Comparison of ENCODE assay signal across 8 cellular contexts in genomic region chr1:32716312-32717126, GRCh38. TPM values are rescaled to one million over a fixed set of nuclear protein-coding genes. Genes with fewer than 3 reads are reported as not detected.
DNase-seq lines count a peak whose midpoint lies in the region; ATAC-seq, FAIRE-seq and TF ChIP-seq lines count a peak whose summit lies in the region.

No MANE protein-coding gene starts in this region.

- H2BK20ac ChIP-seq in H1 (ENCODE audit: low read length), result peak overlapping the region; percentile 68

- peak overlapping the region; percentile 80; the same call in 1 of the 2 replicates for H4K8ac ChIP-seq in H1 (ENCODE audit: extremely low read depth, insufficient read depth, low read length)

- no peak overlapping the region for H3K14ac ChIP-seq in H1 (ENCODE audit: insufficient read length)

- 20% methylated on average over 9 of the region's 9 CpGs; no CpG with 5 or more reads in 1 of the 2 experiments for WGBS in H1 (ENCODE audit: extremely low coverage in 1 of 2, insufficient coverage in 1 of 2, insufficient read length in 1 of 2, insufficient replicate concordance in 2 of 2, low coverage in 1 of 2, low lambda C conversion rate in 2 of 2, missing lambda C conversion rate in 1 of 2), 2 experiments

- H2BK15ac ChIP-seq in H1 (ENCODE audit: low read length), result peak overlapping the region; percentile 54

- H3K36me3 Mint-ChIP-seq in nephron (ENCODE audit: low read depth), result no peaks in the 10 kb centered on the region

- H3K9me3 Mint-ChIP-seq in nephron, result no peaks in the 10 kb centered on the region

- peak; percentile 64 for DNase-seq in A172 (ENCODE audit: low spot score)
- DNase-seq in NCI-H187 (lab: John Stamatoyannopoulos, UW), result peak; percentile 95 to 98
- DNase-seq in T-helper 2 cell, result peak in 3 of 5 experiments; percentile 9 to 70 (median 11)
- DNase-seq in H1 (ENCODE audit: low read depth in 1 of 2, low spot score in 2 of 2), result peak; percentile 91 to 98
- DNase-seq in T-helper 9 cell, result no peak

- H3K79me2 ChIP-seq in H1 (ENCODE audit: control insufficient read depth in 1 of 2, insufficient read depth in 2 of 2, low read length in 2 of 2), result no peaks in the 10 kb centered on the region

- TF ChIP-seq CTCF in H1 (IDR thresholded peaks at IDR 0.05; ENCODE audit: control extremely low read depth in 1 of 3, insufficient read depth in 1 of 3, low read depth in 1 of 3, low read length in 3 of 3) (no peak), nephron (IDR thresholded peaks at IDR 0.05; ENCODE audit: unreplicated experiment in 3 of 3) (no peak)

- H3K4me3 ChIP-seq in H1 (ENCODE audit: extremely low read depth in 1 of 4, insufficient read depth in 2 of 4, low read depth in 3 of 4, low read length in 4 of 4), result peak overlapping the region in 3 of 4 experiments; percentile 9 to 28 (median 20); a peak in 4 of 8 replicates

- H3K4me2 ChIP-seq in H1 (ENCODE audit: insufficient read depth in 1 of 2, low read depth in 2 of 2, low read length in 2 of 2), result peak overlapping the region; percentile 59 to 69

- no peak overlapping the region for H3K4me3 Mint-ChIP-seq in nephron

- no peaks in the 10 kb centered on the region for H3K4me1 Mint-ChIP-seq in nephron

- no peaks in the 10 kb centered on the region for H3K9me3 ChIP-seq in H1 (ENCODE audit: insufficient read depth in 2 of 2, low read depth in 1 of 2, low read length in 1 of 2)

- peaks cover 12% of the 10 kb centered on the region for H3K27me3 Mint-ChIP-seq in nephron (ENCODE audit: low read depth)

- no peaks in the 10 kb centered on the region for H4K20me1 ChIP-seq in H1 (replicated peaks in 1 of 2; ENCODE audit: control insufficient read depth in 1 of 2, insufficient read depth in 2 of 2, low read length in 2 of 2)

- H3K79me1 ChIP-seq in H1 (ENCODE audit: low read depth, low read length), result no peaks in the 10 kb centered on the region

- peak overlapping the region; percentile 78 for H4K5ac ChIP-seq in H1 (ENCODE audit: insufficient read length, low read depth, low read length)

- peak overlapping the region; percentile 11 to 87 (median 74) for H3K27ac Mint-ChIP-seq in nephron

- TF ChIP-seq RAD21 in H1 (IDR thresholded peaks at IDR 0.05 in 1 of 2, conservative IDR thresholded peaks at IDR 0.05 in 1 of 2; ENCODE audit: low read depth in 2 of 2, low read length in 2 of 2), result no peak; a peak in 1 of 4 replicates

- peak overlapping the region; percentile 27 for H2BK120ac ChIP-seq in H1 (replicated peaks; ENCODE audit: low read depth, low read length)

- H3K23me2 ChIP-seq in H1 (ENCODE audit: low read depth, low read length), result no peaks in the 10 kb centered on the region

- H3K23ac ChIP-seq in H1 (ENCODE audit: insufficient read length), result no peak overlapping the region

- peak; percentile 97 for FAIRE-seq in H1 (lab: Jason Lieb, UNC)

- peak overlapping the region; percentile 94; the same call in 1 of the 2 replicates for H2BK12ac ChIP-seq in H1 (ENCODE audit: low read depth, low read length)

- H3K9ac ChIP-seq in H1 (replicated peaks in 1 of 4; ENCODE audit: extremely low read depth in 1 of 4, low read depth in 3 of 4, low read length in 3 of 4), result peak overlapping the region in 1 of 4 experiments; percentile 24; a peak in 1 of 7 replicates

- peak overlapping the region; percentile 76 for H3K4ac ChIP-seq in H1 (replicated peaks; ENCODE audit: insufficient read length, low read depth, low read length)

- H2BK5ac ChIP-seq in H1 (ENCODE audit: low read depth, low read length), result peak overlapping the region; percentile 79; the same call in 1 of the 2 replicates

- H2AK5ac ChIP-seq in H1 (ENCODE audit: low read depth, low read length), result peak overlapping the region; percentile 10; the same call in 1 of the 2 replicates

- H3K36me3 ChIP-seq in H1 (ENCODE audit: control insufficient read depth in 2 of 4, insufficient read depth in 4 of 4, low read length in 3 of 4), result no peaks in the 10 kb centered on the region

- no peaks in the 10 kb centered on the region; a peak in 1 of 7 replicates for H3K27me3 ChIP-seq in H1 (replicated peaks in 1 of 4; ENCODE audit: control insufficient read depth in 3 of 4, extremely low read depth in 1 of 4, insufficient read depth in 3 of 4, low read length in 3 of 4)

- H4K91ac ChIP-seq in H1 (replicated peaks; ENCODE audit: insufficient read length, low read length), result peak overlapping the region; percentile 71

- POLR2A ChIA-PET in H1 (lab: Charles Lee; ENCODE audit: partially characterized antibody), result interaction anchor here (0.7 to 9.6 kb wide), 14 partner anchors 10 to 104 kb away, joined by 3 to 152 read pairs (median 5); no protein-coding TSS in a partner anchor

- H3K27ac ChIP-seq in H1 (ENCODE audit: low read depth, low read length), result peak overlapping the region; percentile 0; the same call in 1 of the 2 replicates

- peak overlapping the region; percentile 95 for H3K18ac ChIP-seq in H1 (ENCODE audit: extremely low read depth, low read length)

- TF ChIP-seq POLR2A in H1 (IDR thresholded peaks at IDR 0.05; ENCODE audit: control extremely low read depth in 1 of 2, low read depth in 2 of 2, low read length in 2 of 2), result peak in 1 of 2 experiments; percentile 39; a peak in 1 of 3 replicates

- H2AFZ ChIP-seq in H1 (ENCODE audit: low read length), result no peak overlapping the region

- CTCF ChIA-PET in H1 (lab: Charles Lee; ENCODE audit: partially characterized antibody), result interaction anchor here (0.7 to 10.5 kb wide), 11 partner anchors 9 to 315 kb away, joined by 3 to 329 read pairs (median 4); no protein-coding TSS in a partner anchor

- ATAC-seq in GM19351 (IDR thresholded peaks at IDR 0.05; ENCODE audit: unreplicated experiment) (peak; percentile 69), HG03039 (IDR thresholded peaks at IDR 0.05; ENCODE audit: unreplicated experiment) (no peak)

- TF ChIP-seq EP300 in H1 (IDR thresholded peaks at IDR 0.05; ENCODE audit: borderline replicate concordance in 1 of 2, low read depth in 2 of 2, low read length in 2 of 2), result peak in 1 of 2 experiments; percentile 58; a peak in 1 of 3 replicates

- H3K4me1 ChIP-seq in H1 (replicated peaks in 1 of 4; ENCODE audit: control insufficient read depth in 3 of 4, insufficient read depth in 4 of 4, low read length in 3 of 4), result peaks cover 0 to 13% (median 13%) of the 10 kb centered on the region in 4 experiments; a peak in 6 of 7 replicates

- no peak overlapping the region for H3K56ac ChIP-seq in H1 (replicated peaks; ENCODE audit: insufficient read length, low read depth, low read length)

TF ChIP-seq in H1, 55 proteins besides CTCF, POLR2A, EP300 and RAD21 (continues in another document):
- TF ChIP-seq SAP30 (IDR thresholded peaks at IDR 0.05; ENCODE audit: insufficient read depth, insufficient replicate concordance, low read length) (peak; percentile 49), MAX (IDR thresholded peaks at IDR 0.05) (peak; percentile 46; the same call in 1 of the 2 replicates), PHF8 (conservative IDR thresholded peaks at IDR 0.05; ENCODE audit: low read depth, low read length) (no peak), GABPA (IDR thresholded peaks at IDR 0.05; ENCODE audit: borderline replicate concordance, insufficient read depth, low read length) (no peak), SP1 (IDR thresholded peaks at IDR 0.05; ENCODE audit: low read depth, low read length) (peak; percentile 84; the same call in 1 of the 2 replicates), NRF1 (IDR thresholded peaks at IDR 0.05; ENCODE audit: low read depth, low read length) (no peak), TBP (IDR thresholded peaks at IDR 0.05; ENCODE audit: low read depth, low read length) (peak; percentile 31; the same call in 1 of the 2 replicates), CEBPB (IDR thresholded peaks at IDR 0.05; ENCODE audit: low read depth, low read length) (peak; percentile 99), CBX8 (IDR thresholded peaks at IDR 0.05; ENCODE audit: borderline replicate concordance, low read depth, low read length) (no peak), SP4 (IDR thresholded peaks at IDR 0.05; ENCODE audit: low read length) (peak; percentile 88), RBBP5 (IDR thresholded peaks at IDR 0.05; ENCODE audit: borderline replicate concordance, low read depth, low read length) (peak; percentile 27; the same call in 1 of the 2 replicates), TCF12 (IDR thresholded peaks at IDR 0.05; ENCODE audit: low read depth, low read length) (peak; percentile 83; the same call in 1 of the 2 replicates), SIN3A (conservative IDR thresholded peaks at IDR 0.05 in 1 of 2, IDR thresholded peaks at IDR 0.05 in 1 of 2; ENCODE audit: low read depth in 1 of 2, low read length in 2 of 2) (peak in 1 of 2 experiments; percentile 70; a peak in 1 of 4 replicates), JUND (IDR thresholded peaks at IDR 0.05; ENCODE audit: low read length) (no peak), CREB1 (IDR thresholded peaks at IDR 0.05) (peak; percentile 62; the same call in 1 of the 2 replicates), E2F6 (IDR thresholded peaks at IDR 0.05) (no peak), SRF (IDR thresholded peaks at IDR 0.05; ENCODE audit: low read depth, low read length) (no peak), CHD2 (IDR thresholded peaks at IDR 0.05; ENCODE audit: low read length) (peak; percentile 42; the same call in 1 of the 2 replicates), TEAD4 (IDR thresholded peaks at IDR 0.05; ENCODE audit: low read depth, low read length) (peak; percentile 22; the same call in 1 of the 2 replicates), KDM1A (IDR thresholded peaks at IDR 0.05; ENCODE audit: borderline replicate concordance, low read length) (peak; percentile 79)

RNA-seq across cellular contexts. Expression of gene SYNC, which starts 13.9 kb away (rescaled TPM):
- total RNA-seq in A172 (2014; rRNA removed; shearing (Covaris generic)), result 39.9 and 51.3 TPM in 2 replicates
- 0.17 TPM in 1 of 2 replicates, not detected in the other for total RNA-seq in H1 (2021; fragmentation: NEBNext Ultra II Directional; extraction: Animal tissue kit (Norgen Biotek cat#: 25700))
- 0.06 TPM in 1 of 2 replicates, not detected in the other for polyA plus RNA-seq in H1 (2011; rRNA removed)
- 0.45 TPM for polyA plus RNA-seq in H1 (2011; cell fraction: cytosol; rRNA removed)
- not detected for polyA plus RNA-seq in H1 (2011; cell fraction: nucleus; rRNA removed)
- not detected in 4 replicates for polyA plus RNA-seq in H1 (2012, experiment 1 of 2)
- polyA plus RNA-seq in H1 (2012, experiment 2 of 2), result not detected
- 0.08 TPM for polyA plus RNA-seq in H1 (2013, experiment 1 of 2)
- polyA plus RNA-seq in H1 (2013, experiment 2 of 2), result 0.06 TPM
- polyA minus RNA-seq in H1 (2011; rRNA and poly(A)+ RNA removed), result 0.12 TPM in 1 of 2 replicates, not detected in the other
- polyA minus RNA-seq in H1 (2011; cell fraction: cytosol; rRNA and poly(A)+ RNA removed), result not detected
- 0.20 TPM for polyA minus RNA-seq in H1 (2011; cell fraction: nucleus; rRNA and poly(A)+ RNA removed)

Comparison
In these comparisons a context has a peak if more than half of its experiments do, and no peak if none do; other contexts are left out.
1. RNA of gene SYNC, which starts 13.9 kb away (total RNA-seq): 39.9 to 51.3 TPM in A172; 0.17 TPM in H1; every median in the first group is over 10 times any median in the second.